In the genomic region with DNA sequence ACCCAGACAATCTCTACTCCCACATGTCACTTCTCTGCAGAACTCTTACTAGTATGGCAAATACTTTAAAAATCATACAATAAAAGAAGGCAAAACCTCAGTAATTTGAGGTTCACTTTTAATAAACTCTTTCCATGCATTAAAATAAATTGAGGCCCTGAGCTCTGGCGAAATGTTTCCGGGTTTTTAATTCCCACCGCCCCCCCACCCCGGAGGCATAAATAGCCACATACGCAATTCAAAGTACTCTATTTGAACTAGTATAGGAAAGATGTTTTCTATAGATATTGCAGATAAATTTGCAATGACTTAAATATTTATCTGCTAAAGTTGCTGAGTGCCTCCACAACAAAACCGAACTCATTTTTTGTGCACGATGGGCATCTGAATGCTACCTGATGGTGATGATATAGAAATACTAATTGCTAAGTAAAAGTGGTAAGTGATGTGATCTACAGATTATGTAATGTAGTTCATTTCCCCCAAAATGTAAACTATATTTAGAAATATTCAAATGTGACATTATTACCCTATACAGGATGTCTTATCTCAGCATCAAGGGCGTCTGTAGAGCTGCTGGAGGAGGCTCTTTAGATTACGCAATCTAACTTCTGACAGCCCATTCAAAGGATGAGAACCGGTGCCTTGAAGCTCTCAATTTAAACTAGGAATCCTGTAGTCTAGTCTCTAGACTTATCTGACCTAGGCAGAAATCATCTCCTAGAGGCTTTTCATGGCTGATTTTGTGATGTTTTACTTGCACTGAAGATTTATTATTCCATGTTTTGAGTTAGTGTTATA, we compare ENCODE assay signal across 8 cellular contexts. TPM values are rescaled to one million over a fixed set of nuclear protein-coding genes. Genes with fewer than 3 reads are reported as not detected.
DNase-seq lines count a peak whose midpoint lies in the region; ATAC-seq lines count a peak whose summit lies in the region.

No MANE protein-coding gene starts in this region.

- intact Hi-C loops in posterior vena cava (cut with DNase I), result no loop called here

- H3K4me1 Mint-ChIP-seq in naive B cell, result peaks cover 44 to 76% (median 49%) of the 10 kb centered on the region in 3 donors

- H3K27me3 Mint-ChIP-seq in naive B cell, result no peaks in the 10 kb centered on the region

- H3K36me3 Mint-ChIP-seq in naive B cell, result no peaks in the 10 kb centered on the region

- peak overlapping the region; percentile 61 to 100 (median 96) for H3K27ac Mint-ChIP-seq in naive B cell

- no peaks in the 10 kb centered on the region for H3K9me3 Mint-ChIP-seq in naive B cell

- H3K4me3 Mint-ChIP-seq in naive B cell, result peak overlapping the region; percentile 80 to 98 (median 88)

- ATAC-seq in naive B cell (ENCODE audit: low read depth in 2 of 2) (peak; percentile 16 to 18), HG02571 (IDR thresholded peaks at IDR 0.05; ENCODE audit: unreplicated experiment) (no peak), HG03280 (IDR thresholded peaks at IDR 0.05; ENCODE audit: unreplicated experiment) (no peak)

- DNase-seq in stimulated activated CD4-positive, alpha-beta T cell treated with anti-CD3 and anti-CD28 coated beads, Interleukin-4, amount 100 ng/mL, for 24 hours, result peak; percentile 19
- no peak for DNase-seq in stimulated activated CD4-positive, alpha-beta T cell treated with anti-CD3 and anti-CD28 coated beads, Interleukin-12 subunit alpha, Interleukin-12 subunit beta, amount 100 ng/mL, for 4 hours
- peak; percentile 95 for DNase-seq in OCI-M1 (lab: John Stamatoyannopoulos, UW)
- peak; percentile 40 for DNase-seq in cerebellar cortex (ENCODE audit: low spot score)
- no peak for DNase-seq in naive B cell
- DNase-seq in posterior vena cava (ENCODE audit: low spot score), result no peak

RNA-seq across cellular contexts. Expression of gene IRF2BP2, which starts 8.6 kb away (rescaled TPM):
- polyA plus RNA-seq in naive B cell (ENCODE audit: low read depth in 6 of 6), result 10 to 100 TPM; 40.3 to 66.1 (median 55.3) TPM
- 10 to 100 TPM; 72.1 to 86.2 TPM for total RNA-seq in posterior vena cava

Comparison
In these comparisons a context has a peak if more than half of its experiments do, and no peak if none do; other contexts are left out.
1. DNase-seq: peak in stimulated activated CD4-positive, alpha-beta T cell treated with anti-CD3 and anti-CD28 coated beads, Interleukin-4, amount 100 ng/mL, for 24 hours (single experiment), OCI-M1 (single experiment) and cerebellar cortex (single experiment); none in stimulated activated CD4-positive, alpha-beta T cell treated with anti-CD3 and anti-CD28 coated beads, Interleukin-12 subunit alpha, Interleukin-12 subunit beta, amount 100 ng/mL, for 4 hours (single experiment), naive B cell (single experiment) and posterior vena cava (single experiment).
2. ATAC-seq: peak in naive B cell (2 of 2); none in HG02571 (single experiment) and HG03280 (single experiment).